Comparison of ENCODE assay signal across 28 cellular contexts in genomic region chr10:86191686-86192085, GRCh38.
"Had no signal": no experiment of that assay in that cellular context is flagged by ENCODE, and none has a peak within 500 bp of the region (broad histone marks: within the 10 kb centered on the region; RNA-seq: fewer than 3 reads in every experiment).

No MANE protein-coding gene starts in this region.

- H3K4me3 ChIP-seq: left lung, lower lobe of right lung, mucosa of descending colon, neural progenitor cell, ovary, prostate gland, sigmoid colon, spleen, thoracic aorta, tibial artery, uterus had no signal

- H3K27me3 ChIP-seq: left lung, neural progenitor cell, ovary, sigmoid colon, tibial artery, uterus had no signal

- H3K9me3 ChIP-seq: left lung, lower lobe of right lung, mucosa of descending colon, ovary, prostate gland, sigmoid colon, spleen, thoracic aorta, tibial artery, uterus had no signal

- H3K4me2 ChIP-seq: neural progenitor cell had no signal

- H2AFZ ChIP-seq: neural progenitor cell had no signal

- H3K9ac ChIP-seq: neural progenitor cell had no signal

- DNase-seq: hypothalamus; immature natural killer cell; kidney; left colon; left lung; lower lobe of right lung; mammary epithelial cell; mesenchymal stem cell; mucosa of descending colon; naive thymus-derived CD4-positive, alpha-beta T cell; nephron progenitor cell; ovary; retina; right cardiac atrium; sigmoid colon; small intestine; stimulated activated CD4-positive, alpha-beta T cell treated with anti-CD3 and anti-CD28 coated beads, Interleukin-4, amount 100 ng/mL, for 4 hours; stimulated activated CD8-positive, alpha-beta memory T cell treated with anti-CD3 and anti-CD28 coated beads, Interleukin-4, amount 100 ng/mL, for 48 hours; stimulated activated naive CD4-positive, alpha-beta T cell treated with Interleukin-2 at 50 U/mL for 16 hours; stimulated activated naive CD8-positive, alpha-beta T cell treated with anti-CD3 and anti-CD28 coated beads, Interleukin-15, amount 100 ng/mL, for 72 hours; trophoblast cell had no signal

- ATAC-seq: left colon; left lung; lower lobe of right lung; mucosa of descending colon; naive thymus-derived CD4-positive, alpha-beta T cell; right cardiac atrium; stimulated activated memory B cell treated with anti-CD40 and anti-IgM and Interleukin-4, amounts not matched to agents 10 μg/mL and 1 μg/mL and 100 μg/mL, for 72 hours; stimulated activated naive CD8-positive, alpha-beta T cell treated with anti-CD3 and anti-CD28 coated beads, Interleukin-15, amount 100 ng/mL, for 72 hours had no signal

- H3K36me3 ChIP-seq: left lung, lower lobe of right lung, neural progenitor cell, ovary, prostate gland, sigmoid colon, spleen, thoracic aorta, tibial artery, uterus had no signal

- H3K27ac ChIP-seq: left lung, lower lobe of right lung, neural progenitor cell, ovary, prostate gland, sigmoid colon, spleen, thoracic aorta, tibial artery, uterus had no signal

- H3K4me1 ChIP-seq: left lung, lower lobe of right lung, neural progenitor cell, prostate gland, sigmoid colon, spleen, uterus had no signal
